ENCODE assay signal across 7 cellular contexts in the genomic region with DNA sequence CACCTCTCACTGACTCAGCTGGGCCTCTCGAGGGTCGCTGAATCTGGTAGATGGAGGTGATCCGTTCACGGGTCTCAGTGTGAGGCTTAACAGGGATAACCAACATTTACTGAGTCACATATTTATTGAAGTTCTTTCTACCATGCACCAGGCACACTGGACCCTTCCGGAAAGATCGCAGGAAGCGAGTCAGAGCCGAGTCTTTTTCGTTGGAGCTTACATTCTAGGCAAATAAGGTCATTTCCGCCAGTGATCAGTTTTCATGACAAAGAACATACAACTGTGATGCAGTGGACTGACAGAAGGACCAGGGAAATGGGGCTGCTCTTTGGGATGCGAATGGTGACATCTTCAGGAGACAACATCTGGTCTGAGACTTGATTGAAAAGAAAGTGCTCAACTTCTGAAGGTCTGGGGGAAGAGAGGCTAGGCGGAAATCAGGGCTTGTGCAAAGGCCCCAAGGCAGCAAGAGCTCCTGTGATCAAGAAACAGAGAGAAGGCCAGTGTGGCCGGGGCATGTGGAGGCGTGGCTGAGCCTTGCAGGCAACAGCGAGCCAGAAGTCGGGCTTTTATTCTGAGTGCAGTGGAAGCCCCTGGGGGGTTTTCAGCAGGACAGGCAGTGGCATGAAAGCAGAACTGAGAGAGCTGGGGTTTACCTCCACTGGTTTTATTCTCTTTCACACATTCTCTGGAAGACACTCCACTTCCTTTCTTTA. TPM values are rescaled to one million over a fixed set of nuclear protein-coding genes. Genes with fewer than 3 reads are reported as not detected.
DNase-seq lines count a peak whose midpoint lies in the region; ATAC-seq and TF ChIP-seq lines count a peak whose summit lies in the region.

No MANE protein-coding gene starts in this region.

- ATAC-seq in GM19043 (IDR thresholded peaks at IDR 0.05; ENCODE audit: low read depth, unreplicated experiment) (peak; percentile 95), HG02759 (IDR thresholded peaks at IDR 0.05; ENCODE audit: unreplicated experiment) (peak; percentile 98), T-cell (replicated peaks in 1 of 4) (no peak)

- H4K8ac ChIP-seq in trophoblast cell (ENCODE audit: low read depth, low read length) = peak overlapping the region; percentile 20

- H3K36me3 ChIP-seq in trophoblast cell (ENCODE audit: control insufficient read depth in 1 of 2, insufficient read depth in 2 of 2, low read length in 2 of 2) (no peaks in the 10 kb centered on the region), vagina (no peaks in the 10 kb centered on the region)

- peaks cover 0 to 4% (median 0%) of the 10 kb centered on the region in 3 donors for H3K4me1 Mint-ChIP-seq in T-cell

- no peak overlapping the region for H3K4me3 ChIP-seq in trophoblast cell (ENCODE audit: low read depth, low read length)
- no peak overlapping the region for H3K4me3 ChIP-seq in vagina

- H3K27me3 ChIP-seq in trophoblast cell (ENCODE audit: insufficient read depth, low read length) (no peaks in the 10 kb centered on the region), vagina (no peaks in the 10 kb centered on the region)

- no peaks in the 10 kb centered on the region for H3K27me3 Mint-ChIP-seq in T-cell

- WGBS in trophoblast cell (ENCODE audit: extremely low coverage, insufficient coverage, insufficient read length) = no CpG with 5 or more reads among the region's 16 CpGs

- H3K4ac ChIP-seq in trophoblast cell (ENCODE audit: low read depth, low read length) = no peak overlapping the region

- no peak overlapping the region for H2AFZ ChIP-seq in trophoblast cell (ENCODE audit: insufficient read depth, low read length, poor library complexity)

- H3K27ac ChIP-seq in trophoblast cell (ENCODE audit: low read depth, low read length) (peak overlapping the region; percentile 20), vagina (no peak overlapping the region)

- no peak overlapping the region for H3K18ac ChIP-seq in trophoblast cell (ENCODE audit: low read length)

- no peak overlapping the region for H3K9ac ChIP-seq in trophoblast cell (ENCODE audit: low read length)

- H3K4me1 ChIP-seq in trophoblast cell (ENCODE audit: control insufficient read depth in 1 of 2, insufficient read depth in 2 of 2, low read length in 2 of 2) (peaks cover 10 to 18% of the 10 kb centered on the region in 2 experiments), vagina (no peaks in the 10 kb centered on the region)

- H2AK5ac ChIP-seq in trophoblast cell (ENCODE audit: low read length) = no peak overlapping the region

- CTCF ChIA-PET in T-cell (lab: Charles Lee) = no interaction called here

- peak overlapping the region; percentile 20 for H3K14ac ChIP-seq in trophoblast cell (ENCODE audit: low read length)

- DNase-seq in NCI-H226 (peak; percentile 7), trophoblast cell (no peak), NCI-H510A (lab: John Stamatoyannopoulos, UW) (no peak), T-cell (no peak), vagina (ENCODE audit: extremely low spot score in 2 of 2) (no peak)

- no peak overlapping the region for H2BK5ac ChIP-seq in trophoblast cell (ENCODE audit: low read depth, low read length, poor library complexity)

- H3K9me3 Mint-ChIP-seq in T-cell = peaks cover 2 to 12% (median 7%) of the 10 kb centered on the region in 3 donors

- H3K4me2 ChIP-seq in trophoblast cell (ENCODE audit: low read length) = no peak overlapping the region

- H2BK12ac ChIP-seq in trophoblast cell (ENCODE audit: low read length) = no peak overlapping the region

- no peak overlapping the region for H3K4me3 Mint-ChIP-seq in T-cell

- TF ChIP-seq POLR2A in vagina (IDR thresholded peaks at IDR 0.05) = no peak

- no peaks in the 10 kb centered on the region for H3K79me2 ChIP-seq in trophoblast cell (ENCODE audit: control insufficient read depth, insufficient read depth, low read length, poor library complexity)

- H3K36me3 Mint-ChIP-seq in T-cell = peaks cover 30% of the 10 kb centered on the region

- H4K12ac ChIP-seq in trophoblast cell (ENCODE audit: low read depth, low read length) = no peak overlapping the region

- no peak for TF ChIP-seq CTCF in vagina (IDR thresholded peaks at IDR 0.05)

- H4K91ac ChIP-seq in trophoblast cell (ENCODE audit: low read depth, low read length) = peak overlapping the region; percentile 36

- H3K79me1 ChIP-seq in trophoblast cell (ENCODE audit: low read length) = peaks cover 3% of the 10 kb centered on the region

- no peak overlapping the region for H2BK120ac ChIP-seq in trophoblast cell (ENCODE audit: insufficient read depth, low read length, poor library complexity)

- POLR2A ChIA-PET in T-cell (lab: Charles Lee) = no interaction called here

- H3K23ac ChIP-seq in trophoblast cell (ENCODE audit: low read length) = no peak overlapping the region

- H3K9me3 ChIP-seq in trophoblast cell (ENCODE audit: insufficient read depth, low read depth, low read length) (no peaks in the 10 kb centered on the region), vagina (no peaks in the 10 kb centered on the region)

- no peak overlapping the region for H3K27ac Mint-ChIP-seq in T-cell

- intact Hi-C loops in vagina (cut with DNase I) = no loop called here

RNA-seq across cellular contexts. Expression of a gene that starts 56.7 kb away (rescaled TPM):
- 0.14 and 0.18 TPM in 2 replicates for polyA plus RNA-seq in trophoblast cell (2013)
- total RNA-seq in T-cell (not detected), vagina (0.98 TPM)

Comparison
In these comparisons a context has a peak if more than half of its experiments do, and no peak if none do; other contexts are left out.
1. ATAC-seq: peak in GM19043 (single experiment) and HG02759 (single experiment); none in T-cell (0 of 4).